In the genomic region with DNA sequence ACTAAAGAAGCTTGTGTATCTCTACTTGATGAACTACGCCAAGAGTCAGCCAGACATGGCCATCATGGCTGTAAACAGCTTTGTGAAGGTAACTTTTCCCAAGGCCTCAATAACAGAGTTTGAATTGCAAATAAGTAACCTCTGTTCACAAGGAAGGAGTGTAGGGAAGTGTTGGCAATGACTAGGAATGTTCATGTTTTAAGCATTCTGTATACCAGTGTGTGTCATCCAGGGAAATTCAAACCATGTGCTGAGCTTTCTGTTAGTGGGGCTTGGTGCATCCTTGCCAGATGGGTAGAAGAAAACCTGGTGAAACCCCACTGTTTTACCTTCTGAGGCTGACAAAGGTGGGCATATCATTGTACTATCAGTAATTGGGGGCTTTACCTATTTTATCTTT, we compare ENCODE assay signal across 26 cellular contexts. TPM values are rescaled to one million over a fixed set of nuclear protein-coding genes. Genes with fewer than 3 reads are reported as not detected.
DNase-seq lines count a peak whose midpoint lies in the region; ATAC-seq, FAIRE-seq and TF ChIP-seq lines count a peak whose summit lies in the region.
"Had no signal": no experiment of that assay in that cellular context is flagged by ENCODE, and none has a peak within 500 bp of the region (broad histone marks: within the 10 kb centered on the region; RNA-seq: fewer than 3 reads in every experiment).

No MANE protein-coding gene starts in this region.

- DNase-seq in AG04450 (ENCODE audit: low read depth, low spot score) = no peak
- no peak for DNase-seq in GM19239 (ENCODE audit: insufficient read length, low spot score)
- DNase-seq in astrocyte (ENCODE audit: low read depth) = peak; percentile 36
- DNase-seq in fibroblast of the aortic adventitia (ENCODE audit: low read depth) = peak; percentile 21
- DNase-seq in cerebellum (ENCODE audit: low spot score) = no peak
- DNase-seq in stimulated activated CD4-positive, alpha-beta T cell treated with anti-CD3 and anti-CD28 coated beads, Interleukin-12 subunit alpha, Interleukin-12 subunit beta, amount 100 ng/mL, for 4 hours = no peak
- no peak for DNase-seq in activated naive CD8-positive, alpha-beta T cell treated with anti-CD3 and anti-CD28 coated beads, Interleukin-2, amount 50 U/mL, for 24 hours
- DNase-seq: activated CD4-positive, alpha-beta T cell treated with anti-CD3 and anti-CD28 coated beads, Interleukin-2, amount 10 ng/mL, durations not matched to agents 7 days and 5 days; AML-193; body of pancreas; DMS79; endodermal cell; left ventricle myocardium superior; NCI-H1417 treated with DMSO at 0.1 percent for 48 hours; NCI-H510A treated with DMSO at 0.1 percent for 48 hours had no signal

- no peak for ATAC-seq in activated naive CD8-positive, alpha-beta T cell treated with anti-CD3 and anti-CD28 coated beads, Interleukin-2, amount 50 U/mL, for 24 hours
- no peak for ATAC-seq in GM19397 (IDR thresholded peaks at IDR 0.05; ENCODE audit: unreplicated experiment)
- ATAC-seq: activated naive CD4-positive, alpha-beta T cell treated with anti-CD3 and anti-CD28 coated beads, Interleukin-2, amount 50 U/mL, for 72 hours; activated T-helper 17 cell treated with anti-CD3 and anti-CD28 coated beads, Interleukin-2, amount 50 U/mL, for 72 hours; body of pancreas; HepG2; left ventricle myocardium superior had no signal

- peaks cover 4% of the 10 kb centered on the region for H3K4me1 Mint-ChIP-seq in astrocyte (ENCODE audit: low read depth, unreplicated experiment)
- peaks cover 5% of the 10 kb centered on the region for H3K4me1 Mint-ChIP-seq in activated naive CD8-positive, alpha-beta T cell treated with anti-CD3 and anti-CD28 coated beads, Interleukin-2, amount 50 U/mL, for 24 hours
- H3K4me1 Mint-ChIP-seq: activated CD4-positive, alpha-beta T cell treated with anti-CD3 and anti-CD28 coated beads, Interleukin-2, amount 10 ng/mL, durations not matched to agents 7 days and 5 days; activated T-helper 17 cell treated with anti-CD3 and anti-CD28 coated beads, Interleukin-2, amount 50 U/mL, for 72 hours; endodermal cell; nephron had no signal

- H3K79me2 ChIP-seq in astrocyte (ENCODE audit: insufficient read depth, low read length) = peaks cover 16% of the 10 kb centered on the region

- peak overlapping the region; percentile 40 for H3K27ac ChIP-seq in AG04450 (ENCODE audit: low read depth, low read length)
- no peak overlapping the region for H3K27ac ChIP-seq in astrocyte (ENCODE audit: low read depth, low read length)
- H3K27ac ChIP-seq: body of pancreas had no signal

- H3K4me2 ChIP-seq in astrocyte (ENCODE audit: low read length) = peak overlapping the region; percentile 16

- peaks cover 43% of the 10 kb centered on the region for H3K36me3 ChIP-seq in astrocyte (ENCODE audit: insufficient read depth, low read length)

- no peaks in the 10 kb centered on the region for H3K27me3 Mint-ChIP-seq in astrocyte (ENCODE audit: low read depth, unreplicated experiment)
- no peaks in the 10 kb centered on the region for H3K27me3 Mint-ChIP-seq in activated naive CD8-positive, alpha-beta T cell treated with anti-CD3 and anti-CD28 coated beads, Interleukin-2, amount 50 U/mL, for 24 hours
- H3K27me3 Mint-ChIP-seq: activated CD4-positive, alpha-beta T cell treated with anti-CD3 and anti-CD28 coated beads, Interleukin-2, amount 10 ng/mL, durations not matched to agents 7 days and 5 days; activated T-helper 17 cell treated with anti-CD3 and anti-CD28 coated beads, Interleukin-2, amount 50 U/mL, for 72 hours had no signal

- H2AFZ ChIP-seq in astrocyte (ENCODE audit: low read depth, low read length) = no peak overlapping the region

- TF ChIP-seq CTCF in AG04450 (IDR thresholded peaks at IDR 0.05; ENCODE audit: low read depth, low read length) = no peak
- TF ChIP-seq CTCF in astrocyte (IDR thresholded peaks at IDR 0.05; ENCODE audit: insufficient read depth, low read depth, low read length) = no peak
- no peak for TF ChIP-seq CTCF in fibroblast of the aortic adventitia (IDR thresholded peaks at IDR 0.05; ENCODE audit: insufficient read depth, low read length)

- no peaks in the 10 kb centered on the region for H3K27me3 ChIP-seq in AG04450 (ENCODE audit: control insufficient read depth, insufficient read depth, low read length)
- no peaks in the 10 kb centered on the region for H3K27me3 ChIP-seq in astrocyte (ENCODE audit: insufficient read depth, low read length)
- H3K27me3 ChIP-seq: body of pancreas had no signal

- no peak overlapping the region for H3K27ac Mint-ChIP-seq in astrocyte (ENCODE audit: unreplicated experiment)
- no peak overlapping the region for H3K27ac Mint-ChIP-seq in activated naive CD8-positive, alpha-beta T cell treated with anti-CD3 and anti-CD28 coated beads, Interleukin-2, amount 50 U/mL, for 24 hours
- H3K27ac Mint-ChIP-seq: activated T-helper 17 cell treated with anti-CD3 and anti-CD28 coated beads, Interleukin-2, amount 50 U/mL, for 72 hours; endodermal cell; nephron had no signal

- peaks cover 17% of the 10 kb centered on the region for H4K20me1 ChIP-seq in astrocyte (ENCODE audit: insufficient read depth, low read length)

- POLR2A ChIA-PET in AG04450 (lab: Yijun Ruan, JAX) = interaction anchor here (1.0 kb wide), 1 partner anchor 203 kb away, joined by 3 read pairs; the partner anchor contains the start of gene TAF15

- H3K4me1 ChIP-seq in astrocyte (ENCODE audit: insufficient read depth, low read length) = peaks cover 4% of the 10 kb centered on the region
- H3K4me1 ChIP-seq: body of pancreas had no signal

- H3K4me3 ChIP-seq in AG04450 (ENCODE audit: low read depth, low read length) (no peak overlapping the region), astrocyte (ENCODE audit: insufficient read depth, low read depth, low read length) (no peak overlapping the region), fibroblast of the aortic adventitia (ENCODE audit: low read depth, low read length) (no peak overlapping the region)
- H3K4me3 ChIP-seq: body of pancreas had no signal

- H3K9ac ChIP-seq in astrocyte (ENCODE audit: low read length) = no peak overlapping the region

- FAIRE-seq in GM19239 (lab: Jason Lieb, UNC) = peak; percentile 4
- peak; percentile 17 for FAIRE-seq in astrocyte (lab: Jason Lieb, UNC)
- FAIRE-seq: colon, HepG2, urothelium cell line had no signal

- no peaks in the 10 kb centered on the region for H3K9me3 ChIP-seq in AG04450 (ENCODE audit: control insufficient read depth, insufficient read depth, low read length)
- H3K9me3 ChIP-seq in astrocyte (ENCODE audit: insufficient read depth, low read depth, low read length) = no peaks in the 10 kb centered on the region
- H3K9me3 ChIP-seq: body of pancreas had no signal

- peaks cover 16% of the 10 kb centered on the region for H3K36me3 Mint-ChIP-seq in astrocyte (ENCODE audit: low read depth, unreplicated experiment)
- peaks cover 53% of the 10 kb centered on the region for H3K36me3 Mint-ChIP-seq in activated naive CD8-positive, alpha-beta T cell treated with anti-CD3 and anti-CD28 coated beads, Interleukin-2, amount 50 U/mL, for 24 hours (ENCODE audit: low read depth)
- H3K36me3 Mint-ChIP-seq: activated naive CD4-positive, alpha-beta T cell treated with anti-CD3 and anti-CD28 coated beads, Interleukin-2, amount 50 U/mL, for 72 hours had no signal

- H3K9me3 Mint-ChIP-seq in astrocyte (ENCODE audit: unreplicated experiment) = no peaks in the 10 kb centered on the region
- H3K9me3 Mint-ChIP-seq in activated naive CD8-positive, alpha-beta T cell treated with anti-CD3 and anti-CD28 coated beads, Interleukin-2, amount 50 U/mL, for 24 hours = no peaks in the 10 kb centered on the region
- H3K9me3 Mint-ChIP-seq: activated CD4-positive, alpha-beta T cell treated with anti-CD3 and anti-CD28 coated beads, Interleukin-2, amount 10 ng/mL, durations not matched to agents 7 days and 5 days; activated naive CD4-positive, alpha-beta T cell treated with anti-CD3 and anti-CD28 coated beads, Interleukin-2, amount 50 U/mL, for 72 hours; activated T-helper 17 cell treated with anti-CD3 and anti-CD28 coated beads, Interleukin-2, amount 50 U/mL, for 72 hours; endodermal cell; nephron had no signal

- H3K4me3 Mint-ChIP-seq in astrocyte (ENCODE audit: unreplicated experiment) = no peak overlapping the region
- no peak overlapping the region for H3K4me3 Mint-ChIP-seq in activated naive CD8-positive, alpha-beta T cell treated with anti-CD3 and anti-CD28 coated beads, Interleukin-2, amount 50 U/mL, for 24 hours
- H3K4me3 Mint-ChIP-seq: activated CD4-positive, alpha-beta T cell treated with anti-CD3 and anti-CD28 coated beads, Interleukin-2, amount 10 ng/mL, durations not matched to agents 7 days and 5 days; activated T-helper 17 cell treated with anti-CD3 and anti-CD28 coated beads, Interleukin-2, amount 50 U/mL, for 72 hours; endodermal cell; nephron had no signal

- CTCF ChIA-PET in AG04450 (lab: Charles Lee) = interaction anchor here (1.0 to 1.7 kb wide), 2 partner anchors 14 to 142 kb away, joined by 4 to 11 read pairs; no protein-coding TSS in a partner anchor

RNA-seq across cellular contexts. Expression of gene AP2B1, which starts 18.6 kb away (rescaled TPM):
- 234 and 258 TPM in 2 replicates for polyA plus RNA-seq in AG04450 (2011; rRNA removed)
- 279 and 316 TPM in 2 replicates for polyA minus RNA-seq in AG04450 (2011; rRNA and poly(A)+ RNA removed)
- total RNA-seq in astrocyte (288 and 313 TPM in 2 replicates), fibroblast of the aortic adventitia (ENCODE audit: low replicate concordance) (101 and 118 TPM in 2 replicates), cerebellum (134 TPM)

RNA-seq across cellular contexts. Expression of gene PEX12, which starts 27.4 kb away (rescaled TPM):
- 8.3 and 10.2 TPM in 2 replicates for polyA plus RNA-seq in AG04450 (2011; rRNA removed)
- 9.4 and 11.0 TPM in 2 replicates for polyA minus RNA-seq in AG04450 (2011; rRNA and poly(A)+ RNA removed)
- total RNA-seq in astrocyte (3.9 and 5.6 TPM in 2 replicates), fibroblast of the aortic adventitia (ENCODE audit: low replicate concordance) (6.1 and 8.8 TPM in 2 replicates), cerebellum (4.3 TPM)

RNA-seq across cellular contexts. Expression of gene SLFN14, which starts 45.1 kb away (rescaled TPM):
- not detected in 2 replicates for polyA plus RNA-seq in AG04450 (2011; rRNA removed)
- not detected in 2 replicates for polyA minus RNA-seq in AG04450 (2011; rRNA and poly(A)+ RNA removed)
- total RNA-seq in astrocyte (not detected in 2 replicates), fibroblast of the aortic adventitia (ENCODE audit: low replicate concordance) (not detected in 2 replicates), cerebellum (0.18 TPM)
- total RNA-seq: activated CD4-positive, alpha-beta T cell treated with anti-CD3 and anti-CD28 coated beads, Interleukin-2, amount 10 ng/mL, durations not matched to agents 7 days and 5 days; body of pancreas; endodermal cell; fibroblast of villous mesenchyme; HepG2; left ventricle myocardium superior; M059J; SK-MEL-5; T-helper 2 cell treated with Interferon-gamma antibody and Interleukin-4, amounts not matched to agents 100 ng/mL and 5 ng/mL, for 36 hours had no signal
- polyA plus RNA-seq: HepG2 had no signal

Comparison
In these comparisons a context has a peak if more than half of its experiments do, and no peak if none do; other contexts are left out.
1. DNase-seq: peak in astrocyte (single experiment) and fibroblast of the aortic adventitia (single experiment); none in AG04450 (single experiment), GM19239 (single experiment), cerebellum (single experiment), stimulated activated CD4-positive, alpha-beta T cell treated with anti-CD3 and anti-CD28 coated beads, Interleukin-12 subunit alpha, Interleukin-12 subunit beta, amount 100 ng/mL, for 4 hours (single experiment) and activated naive CD8-positive, alpha-beta T cell treated with anti-CD3 and anti-CD28 coated beads, Interleukin-2, amount 50 U/mL, for 24 hours (single experiment).